In genomic region chr12:113551563-113551962, GRCh38 we compare ENCODE assay signal across 24 cellular contexts.
DNase-seq lines count a peak whose midpoint lies in the region; ATAC-seq, FAIRE-seq and TF ChIP-seq lines count a peak whose summit lies in the region.
"Had no signal": no experiment of that assay in that cellular context is flagged by ENCODE, and none has a peak within 500 bp of the region (broad histone marks: within the 10 kb centered on the region; RNA-seq: fewer than 3 reads in every experiment).

No MANE protein-coding gene starts in this region.

- TF ChIP-seq POLR2A in K562 (conservative IDR thresholded peaks at IDR 0.05): no peak

- H3K4ac ChIP-seq in neuronal stem cell (ENCODE audit: low read length): no peak overlapping the region

- H3K4me3 ChIP-seq in HEK293 (ENCODE audit: low read depth, low read length): no peak overlapping the region
- no peak overlapping the region for H3K4me3 ChIP-seq in K562
- no peak overlapping the region for H3K4me3 ChIP-seq in neuronal stem cell (ENCODE audit: low read length in 2 of 2)
- H3K4me3 ChIP-seq: A549, BLaER1, GM12878 had no signal

- no peak overlapping the region for H3K14ac ChIP-seq in neuronal stem cell (ENCODE audit: low read length)

- no peaks in the 10 kb centered on the region for H3K9me1 ChIP-seq in K562 (ENCODE audit: control insufficient read depth, insufficient read depth, low read length)

- no peak overlapping the region for H3K9ac ChIP-seq in K562 (ENCODE audit: insufficient read depth in 1 of 2, low read depth in 2 of 2, low read length in 2 of 2)
- H3K9ac ChIP-seq in neuronal stem cell (ENCODE audit: low read depth, low read length, poor library complexity): no peak overlapping the region
- H3K9ac ChIP-seq: BLaER1 had no signal

- BruUV-seq in K562 (replicated peaks; lab: Mats Ljungman, UMichigan): no TSS peak

- H2BK15ac ChIP-seq in neuronal stem cell (ENCODE audit: low read length): no peak overlapping the region

- H3K23ac ChIP-seq in neuronal stem cell (ENCODE audit: low read depth, low read length, poor library complexity): peak overlapping the region; percentile 17

- no peaks in the 10 kb centered on the region for H4K20me1 ChIP-seq in K562 (replicated peaks; ENCODE audit: control insufficient read depth, insufficient read depth, low read length)
- H4K20me1 ChIP-seq: BLaER1 had no signal

- H3K4me2 ChIP-seq in K562 (ENCODE audit: insufficient read depth, low read length): no peak overlapping the region
- no peak overlapping the region for H3K4me2 ChIP-seq in neuronal stem cell (ENCODE audit: insufficient read depth, low read length, poor library complexity, severe bottlenecking)
- H3K4me2 ChIP-seq: A549, BLaER1 had no signal

- H4K8ac ChIP-seq in neuronal stem cell (ENCODE audit: low read depth, low read length): no peak overlapping the region

- H3K18ac ChIP-seq in neuronal stem cell (ENCODE audit: low read length): no peak overlapping the region

- no peak overlapping the region for H2BK120ac ChIP-seq in neuronal stem cell (ENCODE audit: low read depth, low read length)

- no peak for TF ChIP-seq EP300 in K562 (IDR thresholded peaks at IDR 0.05; ENCODE audit: low read length)

- no peak overlapping the region for H3K27ac ChIP-seq in HEK293 (ENCODE audit: extremely low read depth, low read depth, low read length)
- H3K27ac ChIP-seq in K562 (ENCODE audit: extremely low read depth, low read depth, low read length): no peak overlapping the region
- no peak overlapping the region for H3K27ac ChIP-seq in neuronal stem cell (replicated peaks; ENCODE audit: low read length)
- H3K27ac ChIP-seq: 22Rv1, A549, BLaER1 had no signal

- no peak overlapping the region for H2BK5ac ChIP-seq in neuronal stem cell (ENCODE audit: low read length)

- H3K9me3 ChIP-seq in HEK293 (ENCODE audit: control insufficient read depth, insufficient read depth, low read depth, low read length) (no peaks in the 10 kb centered on the region), K562 (replicated peaks; ENCODE audit: control insufficient read depth, insufficient read depth, low read depth, low read length) (peaks cover 1% of the 10 kb centered on the region; the same call in 1 of the 2 replicates), neuronal stem cell (replicated peaks in 1 of 2; ENCODE audit: control insufficient read depth in 2 of 2, insufficient read depth in 1 of 2, low read depth in 1 of 2, low read length in 2 of 2) (peaks cover 0 to 5% of the 10 kb centered on the region in 2 donors)
- H3K9me3 ChIP-seq: BE2C had no signal

- peak overlapping the region; percentile 7 for H2AK5ac ChIP-seq in neuronal stem cell (ENCODE audit: low read depth, low read length)

- H2AFZ ChIP-seq in K562 (ENCODE audit: low read depth, low read length): no peak overlapping the region
- no peak overlapping the region for H2AFZ ChIP-seq in neuronal stem cell (ENCODE audit: low read length)

- intact Hi-C loops in K562 (cut with micrococcal nuclease): no loop called here

- no peak for TF ChIP-seq RAD21 in K562 (CRISPR knock-in tag; conservative IDR thresholded peaks at IDR 0.05 in 1 of 2, IDR thresholded peaks at IDR 0.05 in 1 of 2)

- TF ChIP-seq CTCF in HEK293 (tag by site-specific recombination; IDR thresholded peaks at IDR 0.05) (no peak), K562 (IDR thresholded peaks at IDR 0.05 in 2 of 3, conservative IDR thresholded peaks at IDR 0.05 in 1 of 3; ENCODE audit: insufficient read depth in 2 of 3, low read depth in 1 of 3, low read length in 3 of 3) (no peak)

- no peak overlapping the region for H4K91ac ChIP-seq in neuronal stem cell (ENCODE audit: low read depth, low read length, poor library complexity)

- ATAC-seq in K562: no peak
- ATAC-seq: A549, GM12878 had no signal

- no peak for FAIRE-seq in K562 (lab: Jason Lieb, UNC)
- FAIRE-seq: A549, GM12878, GM12892, GM18507 had no signal

- H3K79me2 ChIP-seq in K562 (ENCODE audit: control insufficient read depth, insufficient read depth, low read length): no peaks in the 10 kb centered on the region

- WGBS in K562 (ENCODE audit: insufficient coverage, low coverage, missing lambda C conversion rate): 11% methylated on average over 4 of the region's 4 CpGs
- WGBS in neuronal stem cell (ENCODE audit: extremely low coverage in 2 of 2, insufficient read length in 2 of 2, insufficient replicate concordance in 1 of 2), 2 donors: no CpG with 5 or more reads among the region's 4 CpGs

- no peak overlapping the region for H2BK12ac ChIP-seq in neuronal stem cell (ENCODE audit: low read length)

- CTCF ChIA-PET in HEK293 (lab: Yijun Ruan, JAX): interaction anchor here (0.7 to 0.8 kb wide), 2 partner anchors 89 to 262 kb away, joined by 3 to 4 read pairs; no protein-coding TSS in a partner anchor
- CTCF ChIA-PET in K562 (lab: Yijun Ruan, JAX; ENCODE audit: low intra/inter-chr PET ratio): no interaction called here

- DNase-seq in K562 (ENCODE audit: extremely low read depth in 1 of 4, low spot score in 3 of 4) (no peak), neuronal stem cell (ENCODE audit: low spot score) (no peak), ACHN (no peak)
- no peak for DNase-seq in stimulated activated naive CD4-positive, alpha-beta T cell (lab: John Stamatoyannopoulos, UW)
- DNase-seq: BE2C; C1 segment of cervical spinal cord; CD4-positive, alpha-beta memory T cell; CD4-positive, CD25-positive, alpha-beta regulatory T cell; CD8-positive, alpha-beta memory T cell; COR-L47; DMS 273 treated with DMSO at 0.1 percent for 48 hours; DMS153; DMS53; DMS79; DND-41; EL; GDM1 had no signal

- H3K79me1 ChIP-seq in neuronal stem cell (ENCODE audit: low read depth, low read length): no peaks in the 10 kb centered on the region

- H3K36me3 ChIP-seq in HEK293 (ENCODE audit: control insufficient read depth in 2 of 2, insufficient read depth in 1 of 2, low read length in 2 of 2) (no peaks in the 10 kb centered on the region), K562 (ENCODE audit: control insufficient read depth, insufficient read depth, low read length) (no peaks in the 10 kb centered on the region), neuronal stem cell (replicated peaks in 1 of 2; ENCODE audit: control insufficient read depth in 2 of 2, insufficient read depth in 2 of 2, low read length in 2 of 2) (no peaks in the 10 kb centered on the region)
- H3K36me3 ChIP-seq: BE2C, BLaER1 had no signal

- H3K27me3 ChIP-seq in K562 (ENCODE audit: control insufficient read depth in 2 of 2, insufficient read depth in 2 of 2, low read length in 2 of 2): peaks cover 10 to 23% of the 10 kb centered on the region in 2 experiments; a peak in 4 of 5 replicates
- peaks cover 0 to 13% (median 0%) of the 10 kb centered on the region in 3 experiments for H3K27me3 ChIP-seq in neuronal stem cell (ENCODE audit: control insufficient read depth in 3 of 3, insufficient read depth in 3 of 3, low read depth in 1 of 3, low read length in 3 of 3)
- H3K27me3 ChIP-seq: BLaER1 had no signal

- no peaks in the 10 kb centered on the region for H3K4me1 ChIP-seq in HEK293 (ENCODE audit: control insufficient read depth, insufficient read depth, low read length)
- no peaks in the 10 kb centered on the region for H3K4me1 ChIP-seq in K562 (replicated peaks in 1 of 2; ENCODE audit: control insufficient read depth in 2 of 2, insufficient read depth in 2 of 2, low read length in 2 of 2)
- peaks cover 0 to 7% of the 10 kb centered on the region in 2 donors for H3K4me1 ChIP-seq in neuronal stem cell (ENCODE audit: control insufficient read depth in 2 of 2, insufficient read depth in 1 of 2, low read depth in 1 of 2, low read length in 2 of 2)
- H3K4me1 ChIP-seq: A549, BE2C, BLaER1 had no signal

- POLR2A ChIA-PET in HEK293 (lab: Yijun Ruan, JAX): no interaction called here
- POLR2A ChIA-PET in K562 (lab: Yijun Ruan, JAX): no interaction called here

- in situ Hi-C loops in K562 (cut with MboI): no loop called here
- in situ Hi-C loops in ACHN (cut with HindIII; ENCODE audit: low pct_ligation_motif_present, low pct_unique_long_range_greater_than_20kb, low sequenced_read_pairs): no loop called here

TF ChIP-seq in HEK293, 187 proteins besides CTCF, POLR2A, EP300 and RAD21:
- TF ChIP-seq, protein P1, sequence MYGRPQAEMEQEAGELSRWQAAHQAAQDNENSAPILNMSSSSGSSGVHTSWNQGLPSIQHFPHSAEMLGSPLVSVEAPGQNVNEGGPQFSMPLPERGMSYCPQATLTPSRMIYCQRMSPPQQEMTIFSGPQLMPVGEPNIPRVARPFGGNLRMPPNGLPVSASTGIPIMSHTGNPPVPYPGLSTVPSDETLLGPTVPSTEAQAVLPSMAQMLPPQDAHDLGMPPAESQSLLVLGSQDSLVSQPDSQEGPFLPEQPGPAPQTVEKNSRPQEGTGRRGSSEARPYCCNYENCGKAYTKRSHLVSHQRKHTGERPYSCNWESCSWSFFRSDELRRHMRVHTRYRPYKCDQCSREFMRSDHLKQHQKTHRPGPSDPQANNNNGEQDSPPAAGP (tag by site-specific recombination; IDR thresholded peaks at IDR 0.05): no peak
- peak; percentile 86 for TF ChIP-seq ZNF623 (tag by site-specific recombination; IDR thresholded peaks at IDR 0.05)

TF ChIP-seq in K562, 482 proteins besides CTCF, POLR2A, EP300 and RAD21:
- no peak for TF ChIP-seq AFF4 (CRISPR knock-in tag; IDR thresholded peaks at IDR 0.05)
- peak; percentile 57 for TF ChIP-seq BCOR (IDR thresholded peaks at IDR 0.05)
- TF ChIP-seq RBM25 (IDR thresholded peaks at IDR 0.05; ENCODE audit: low read depth, low read length, severe bottlenecking): peak; percentile 65
